1 cellular context compared by ENCODE assay signal in genomic region chr19:1747285-1748114, GRCh38.
TF ChIP-seq lines count a peak whose summit lies in the region.

No MANE protein-coding gene starts in this region.

TF ChIP-seq in HepG2, 621 proteins besides CTCF, POLR2A, EP300 and RAD21 (continued from another document):
- TF ChIP-seq SOX13 (IDR thresholded peaks at IDR 0.05) (no peak), SOX13 (CRISPR knock-in tag; conservative IDR thresholded peaks at IDR 0.05 in 1 of 2, IDR thresholded peaks at IDR 0.05 in 1 of 2) (0 out of 4 replicates have a peak, but pooled peaks of 1 of the 2 experiments have one; percentile 19), ZNF263 (CRISPR knock-in tag; IDR thresholded peaks at IDR 0.05) (peak; percentile 79), ZFP36 (IDR thresholded peaks at IDR 0.05; ENCODE audit: borderline replicate concordance, low read depth, low read length, partially characterized antibody) (no peak), DPF2 (CRISPR knock-in tag; IDR thresholded peaks at IDR 0.05; ENCODE audit: borderline replicate concordance, low read depth) (no peak), FOSL2 (CRISPR knock-in tag; IDR thresholded peaks at IDR 0.05) (peak; percentile 74), ZNF414 (CRISPR knock-in tag; IDR thresholded peaks at IDR 0.05) (no peak), KAT2B (IDR thresholded peaks at IDR 0.05; ENCODE audit: borderline replicate concordance, low read depth, low read length) (no peak), ZFP37 (CRISPR knock-in tag; IDR thresholded peaks at IDR 0.05; ENCODE audit: borderline replicate concordance) (no peak), SIN3A (IDR thresholded peaks at IDR 0.05; ENCODE audit: borderline replicate concordance, low read depth, low read length) (no peak), ETV5 (CRISPR knock-in tag; IDR thresholded peaks at IDR 0.05; ENCODE audit: borderline replicate concordance) (no peak), PCBP2 (optimal IDR thresholded peaks at IDR 0.05; ENCODE audit: low read depth, low read length, poor library complexity, severe bottlenecking) (no peak), MBD4 (IDR thresholded peaks at IDR 0.05; ENCODE audit: borderline replicate concordance, low read length) (no peak)
- TF ChIP-seq, protein P1, sequence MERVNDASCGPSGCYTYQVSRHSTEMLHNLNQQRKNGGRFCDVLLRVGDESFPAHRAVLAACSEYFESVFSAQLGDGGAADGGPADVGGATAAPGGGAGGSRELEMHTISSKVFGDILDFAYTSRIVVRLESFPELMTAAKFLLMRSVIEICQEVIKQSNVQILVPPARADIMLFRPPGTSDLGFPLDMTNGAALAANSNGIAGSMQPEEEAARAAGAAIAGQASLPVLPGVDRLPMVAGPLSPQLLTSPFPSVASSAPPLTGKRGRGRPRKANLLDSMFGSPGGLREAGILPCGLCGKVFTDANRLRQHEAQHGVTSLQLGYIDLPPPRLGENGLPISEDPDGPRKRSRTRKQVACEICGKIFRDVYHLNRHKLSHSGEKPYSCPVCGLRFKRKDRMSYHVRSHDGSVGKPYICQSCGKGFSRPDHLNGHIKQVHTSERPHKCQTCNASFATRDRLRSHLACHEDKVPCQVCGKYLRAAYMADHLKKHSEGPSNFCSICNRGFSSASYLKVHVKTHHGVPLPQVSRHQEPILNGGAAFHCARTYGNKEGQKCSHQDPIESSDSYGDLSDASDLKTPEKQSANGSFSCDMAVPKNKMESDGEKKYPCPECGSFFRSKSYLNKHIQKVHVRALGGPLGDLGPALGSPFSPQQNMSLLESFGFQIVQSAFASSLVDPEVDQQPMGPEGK (CRISPR knock-in tag; IDR thresholded peaks at IDR 0.05): peak; percentile 55; the same call in 1 of the 2 replicates
